ENCODE assay signal across 15 cellular contexts in the genomic region with DNA sequence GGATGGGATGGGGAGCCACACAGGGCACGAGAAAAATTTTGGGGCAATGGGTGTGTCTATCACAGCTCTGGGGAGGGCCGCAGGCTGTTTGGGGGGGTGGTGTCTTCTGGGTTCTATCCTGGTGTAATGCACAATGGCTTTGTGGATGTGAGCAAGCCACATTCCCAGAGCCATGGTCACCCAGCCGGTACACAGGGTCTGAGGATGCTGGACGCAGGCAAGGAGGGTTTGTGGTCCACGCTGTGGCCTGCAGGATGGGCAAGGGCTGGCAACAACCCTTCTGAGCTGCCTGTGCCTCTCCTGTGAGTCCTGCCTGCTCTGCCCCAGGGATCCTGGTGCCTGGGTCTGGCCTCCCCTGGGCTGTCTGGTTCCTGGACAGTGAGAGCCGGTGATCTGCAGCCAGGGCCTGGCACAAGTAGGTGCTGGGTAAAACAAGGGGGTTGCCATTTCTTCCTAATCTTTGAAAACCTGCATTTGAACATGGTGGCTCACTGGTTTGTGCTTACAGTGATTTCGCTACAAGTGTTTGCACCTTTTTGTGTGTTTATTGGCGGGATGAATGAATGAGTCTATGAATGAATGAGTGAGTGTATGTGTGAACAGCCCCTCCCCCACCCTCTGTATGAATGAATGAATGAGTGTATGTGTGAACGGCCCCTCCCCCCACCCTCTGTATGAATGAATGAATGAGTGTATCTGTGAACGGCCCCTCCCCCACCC. TPM values are rescaled to one million over a fixed set of nuclear protein-coding genes. Genes with fewer than 3 reads are reported as not detected.
DNase-seq lines count a peak whose midpoint lies in the region; ATAC-seq lines count a peak whose summit lies in the region.
"Had no signal": no experiment of that assay in that cellular context is flagged by ENCODE, and none has a peak within 500 bp of the region (broad histone marks: within the 10 kb centered on the region; RNA-seq: fewer than 3 reads in every experiment).

No MANE protein-coding gene starts in this region.

- H3K4me3 Mint-ChIP-seq in activated naive CD8-positive, alpha-beta T cell treated with anti-CD3 and anti-CD28 coated beads, Interleukin-2, amount 10 ng/mL, durations not matched to agents 7 days and 5 days: no peak overlapping the region
- H3K4me3 Mint-ChIP-seq in activated naive CD8-positive, alpha-beta T cell treated with anti-CD3 and anti-CD28 coated beads, Interleukin-2, amount 50 U/mL, for 24 hours: no peak overlapping the region
- H3K4me3 Mint-ChIP-seq in activated T-helper 2 cell treated with anti-CD3 and anti-CD28 coated beads, Interferon-gamma antibody, Interleukin-2, Interleukin-4, amounts not matched to agents 10 μg/mL and 5 μg/mL and 100 μg/mL, durations not matched to agents 14 hours and 24 hours and 36 hours (ENCODE audit: low read depth): no peak overlapping the region
- H3K4me3 Mint-ChIP-seq in memory B cell: no peak overlapping the region
- H3K4me3 Mint-ChIP-seq: dendritic cell treated with granulocyte-macrophage colony-stimulating factor and Interleukin-4, amounts not matched to agents 40 ng/mL and 50 ng/mL, for 4 days; stimulated activated naive CD8-positive, alpha-beta T cell treated with anti-CD3 and anti-CD28 coated beads, Interleukin-15, Interleukin-2, amounts not matched to agents 100 ng/mL and 50 ng/mL, for 24 hours had no signal

- H3K27ac ChIP-seq in SJCRH30: no peak overlapping the region
- H3K27ac ChIP-seq: body of pancreas, psoas muscle had no signal

- peaks cover 11% of the 10 kb centered on the region; the same call in 1 of the 2 replicates for H3K4me1 ChIP-seq in SJCRH30
- H3K4me1 ChIP-seq: body of pancreas, psoas muscle had no signal

- H3K4me1 Mint-ChIP-seq in activated naive CD8-positive, alpha-beta T cell treated with anti-CD3 and anti-CD28 coated beads, Interleukin-2, amount 10 ng/mL, durations not matched to agents 7 days and 5 days: peaks cover 5% of the 10 kb centered on the region
- H3K4me1 Mint-ChIP-seq in activated naive CD8-positive, alpha-beta T cell treated with anti-CD3 and anti-CD28 coated beads, Interleukin-2, amount 50 U/mL, for 24 hours: peaks cover 3% of the 10 kb centered on the region
- H3K4me1 Mint-ChIP-seq in activated T-helper 2 cell treated with anti-CD3 and anti-CD28 coated beads, Interferon-gamma antibody, Interleukin-2, Interleukin-4, amounts not matched to agents 10 μg/mL and 5 μg/mL and 100 μg/mL, durations not matched to agents 14 hours and 24 hours and 36 hours (ENCODE audit: low read depth): peaks cover 3% of the 10 kb centered on the region
- peaks cover 2% of the 10 kb centered on the region for H3K4me1 Mint-ChIP-seq in memory B cell

- H3K9me3 Mint-ChIP-seq in activated naive CD8-positive, alpha-beta T cell treated with anti-CD3 and anti-CD28 coated beads, Interleukin-2, amount 10 ng/mL, durations not matched to agents 7 days and 5 days: no peaks in the 10 kb centered on the region
- H3K9me3 Mint-ChIP-seq in activated naive CD8-positive, alpha-beta T cell treated with anti-CD3 and anti-CD28 coated beads, Interleukin-2, amount 50 U/mL, for 24 hours: no peaks in the 10 kb centered on the region
- no peaks in the 10 kb centered on the region for H3K9me3 Mint-ChIP-seq in activated T-helper 2 cell treated with anti-CD3 and anti-CD28 coated beads, Interferon-gamma antibody, Interleukin-2, Interleukin-4, amounts not matched to agents 10 μg/mL and 5 μg/mL and 100 μg/mL, durations not matched to agents 14 hours and 24 hours and 36 hours
- H3K9me3 Mint-ChIP-seq in memory B cell: no peaks in the 10 kb centered on the region
- H3K9me3 Mint-ChIP-seq: dendritic cell treated with granulocyte-macrophage colony-stimulating factor and Interleukin-4, amounts not matched to agents 40 ng/mL and 50 ng/mL, for 4 days; stimulated activated naive CD8-positive, alpha-beta T cell treated with anti-CD3 and anti-CD28 coated beads, Interleukin-15, Interleukin-2, amounts not matched to agents 100 ng/mL and 50 ng/mL, for 24 hours had no signal

- H3K4me3 ChIP-seq in SJCRH30: no peak overlapping the region
- H3K4me3 ChIP-seq: body of pancreas, psoas muscle had no signal

- no peaks in the 10 kb centered on the region for H3K36me3 ChIP-seq in SJCRH30

- H3K27me3 Mint-ChIP-seq in activated naive CD8-positive, alpha-beta T cell treated with anti-CD3 and anti-CD28 coated beads, Interleukin-2, amount 10 ng/mL, durations not matched to agents 7 days and 5 days: no peaks in the 10 kb centered on the region
- no peaks in the 10 kb centered on the region for H3K27me3 Mint-ChIP-seq in activated naive CD8-positive, alpha-beta T cell treated with anti-CD3 and anti-CD28 coated beads, Interleukin-2, amount 50 U/mL, for 24 hours
- no peaks in the 10 kb centered on the region for H3K27me3 Mint-ChIP-seq in activated T-helper 2 cell treated with anti-CD3 and anti-CD28 coated beads, Interferon-gamma antibody, Interleukin-2, Interleukin-4, amounts not matched to agents 10 μg/mL and 5 μg/mL and 100 μg/mL, durations not matched to agents 14 hours and 24 hours and 36 hours (ENCODE audit: low read depth)
- no peaks in the 10 kb centered on the region for H3K27me3 Mint-ChIP-seq in memory B cell
- H3K27me3 Mint-ChIP-seq: stimulated activated naive CD8-positive, alpha-beta T cell treated with anti-CD3 and anti-CD28 coated beads, Interleukin-15, Interleukin-2, amounts not matched to agents 100 ng/mL and 50 ng/mL, for 24 hours had no signal

- no peaks in the 10 kb centered on the region for H3K9me3 ChIP-seq in SJCRH30 (replicated peaks)
- H3K9me3 ChIP-seq: body of pancreas, psoas muscle had no signal

- DNase-seq in activated naive CD8-positive, alpha-beta T cell treated with anti-CD3 and anti-CD28 coated beads, Interleukin-2, amount 10 ng/mL, durations not matched to agents 7 days and 5 days: peak; percentile 21
- DNase-seq in activated naive CD8-positive, alpha-beta T cell treated with anti-CD3 and anti-CD28 coated beads, Interleukin-2, amount 50 U/mL, for 24 hours: no peak
- peak; percentile 6 for DNase-seq in activated T-helper 2 cell treated with anti-CD3 and anti-CD28 coated beads, Interferon-gamma antibody, Interleukin-2, Interleukin-4, amounts not matched to agents 10 μg/mL and 5 μg/mL and 100 μg/mL, durations not matched to agents 14 hours and 24 hours and 36 hours (ENCODE audit: low spot score)
- peak; percentile 0 to 8 for DNase-seq in memory B cell (ENCODE audit: low spot score in 2 of 2)
- DNase-seq in ureter (ENCODE audit: low spot score): peak; percentile 39
- no peak for DNase-seq in SJCRH30
- DNase-seq in left lobe of liver (ENCODE audit: low spot score): no peak
- DNase-seq in NCI-H2171 (lab: John Stamatoyannopoulos, UW): no peak
- DNase-seq: foreskin melanocyte, NCI-H1436 had no signal

- no peak overlapping the region for H3K27ac Mint-ChIP-seq in activated naive CD8-positive, alpha-beta T cell treated with anti-CD3 and anti-CD28 coated beads, Interleukin-2, amount 10 ng/mL, durations not matched to agents 7 days and 5 days
- no peak overlapping the region for H3K27ac Mint-ChIP-seq in activated naive CD8-positive, alpha-beta T cell treated with anti-CD3 and anti-CD28 coated beads, Interleukin-2, amount 50 U/mL, for 24 hours
- no peak overlapping the region for H3K27ac Mint-ChIP-seq in activated T-helper 2 cell treated with anti-CD3 and anti-CD28 coated beads, Interferon-gamma antibody, Interleukin-2, Interleukin-4, amounts not matched to agents 10 μg/mL and 5 μg/mL and 100 μg/mL, durations not matched to agents 14 hours and 24 hours and 36 hours
- no peak overlapping the region for H3K27ac Mint-ChIP-seq in memory B cell
- H3K27ac Mint-ChIP-seq: dendritic cell treated with granulocyte-macrophage colony-stimulating factor and Interleukin-4, amounts not matched to agents 40 ng/mL and 50 ng/mL, for 4 days; stimulated activated naive CD8-positive, alpha-beta T cell treated with anti-CD3 and anti-CD28 coated beads, Interleukin-15, Interleukin-2, amounts not matched to agents 100 ng/mL and 50 ng/mL, for 24 hours had no signal

- peaks cover 12% of the 10 kb centered on the region for H3K27me3 ChIP-seq in SJCRH30
- H3K27me3 ChIP-seq: body of pancreas had no signal

- ATAC-seq in activated naive CD8-positive, alpha-beta T cell treated with anti-CD3 and anti-CD28 coated beads, Interleukin-2, amount 10 ng/mL, durations not matched to agents 7 days and 5 days (ENCODE audit: low read depth): no peak
- ATAC-seq in activated naive CD8-positive, alpha-beta T cell treated with anti-CD3 and anti-CD28 coated beads, Interleukin-2, amount 50 U/mL, for 24 hours: no peak
- no peak for ATAC-seq in memory B cell (ENCODE audit: low read depth)
- ATAC-seq in left lobe of liver: no peak
- ATAC-seq: body of pancreas, psoas muscle had no signal

- POLR2A ChIA-PET in activated naive CD8-positive, alpha-beta T cell treated with anti-CD3 and anti-CD28 coated beads, Interleukin-2, amount 10 ng/mL, durations not matched to agents 7 days and 5 days (lab: Charles Lee): no interaction called here

- H3K36me3 Mint-ChIP-seq in activated naive CD8-positive, alpha-beta T cell treated with anti-CD3 and anti-CD28 coated beads, Interleukin-2, amount 10 ng/mL, durations not matched to agents 7 days and 5 days: no peaks in the 10 kb centered on the region
- H3K36me3 Mint-ChIP-seq in activated naive CD8-positive, alpha-beta T cell treated with anti-CD3 and anti-CD28 coated beads, Interleukin-2, amount 50 U/mL, for 24 hours (ENCODE audit: low read depth): no peaks in the 10 kb centered on the region
- H3K36me3 Mint-ChIP-seq in activated T-helper 2 cell treated with anti-CD3 and anti-CD28 coated beads, Interferon-gamma antibody, Interleukin-2, Interleukin-4, amounts not matched to agents 10 μg/mL and 5 μg/mL and 100 μg/mL, durations not matched to agents 14 hours and 24 hours and 36 hours (ENCODE audit: low read depth): no peaks in the 10 kb centered on the region
- no peaks in the 10 kb centered on the region for H3K36me3 Mint-ChIP-seq in memory B cell

- intact Hi-C loops in activated T-helper 2 cell treated with anti-CD3 and anti-CD28 coated beads, Interferon-gamma antibody, Interleukin-2, Interleukin-4, amounts not matched to agents 10 μg/mL and 5 μg/mL and 100 μg/mL, durations not matched to agents 14 hours and 24 hours and 36 hours (cut with micrococcal nuclease): no loop called here

RNA-seq across cellular contexts. Expression of gene MRPL23, which starts 4.4 kb away (rescaled TPM):
- 10 to 100 TPM; 76.2 to 77.7 TPM for total RNA-seq in activated naive CD8-positive, alpha-beta T cell treated with anti-CD3 and anti-CD28 coated beads, Interleukin-2, amount 10 ng/mL, durations not matched to agents 7 days and 5 days
- total RNA-seq in activated T-helper 2 cell treated with anti-CD3 and anti-CD28 coated beads, Interferon-gamma antibody, Interleukin-2, Interleukin-4, amounts not matched to agents 10 μg/mL and 5 μg/mL and 100 μg/mL, durations not matched to agents 14 hours and 24 hours and 36 hours: 65.1 and 72.2 TPM in 2 replicates
- total RNA-seq in ureter (40.5 TPM), left lobe of liver (47.2 TPM)
- total RNA-seq in SJCRH30 (2014; rRNA removed; shearing (Covaris generic)): 50.4 and 54.9 TPM in 2 replicates

RNA-seq across cellular contexts. Expression of gene TNNT3, which starts 23.2 kb away (rescaled TPM):
- total RNA-seq in activated naive CD8-positive, alpha-beta T cell treated with anti-CD3 and anti-CD28 coated beads, Interleukin-2, amount 10 ng/mL, durations not matched to agents 7 days and 5 days: 10 to 100 TPM; 13.7 to 16.7 TPM
- 2.0 and 2.9 TPM in 2 replicates for total RNA-seq in activated T-helper 2 cell treated with anti-CD3 and anti-CD28 coated beads, Interferon-gamma antibody, Interleukin-2, Interleukin-4, amounts not matched to agents 10 μg/mL and 5 μg/mL and 100 μg/mL, durations not matched to agents 14 hours and 24 hours and 36 hours
- 57.7 TPM for total RNA-seq in ureter
- total RNA-seq in SJCRH30 (2014; rRNA removed; shearing (Covaris generic)): 2.2 and 2.3 TPM in 2 replicates
- not detected for total RNA-seq in left lobe of liver
- total RNA-seq: Daoy had no signal

RNA-seq across cellular contexts. Expression of gene PRR33, which starts 51.0 kb away (rescaled TPM):
- total RNA-seq in activated naive CD8-positive, alpha-beta T cell treated with anti-CD3 and anti-CD28 coated beads, Interleukin-2, amount 10 ng/mL, durations not matched to agents 7 days and 5 days: not detected
- total RNA-seq in activated T-helper 2 cell treated with anti-CD3 and anti-CD28 coated beads, Interferon-gamma antibody, Interleukin-2, Interleukin-4, amounts not matched to agents 10 μg/mL and 5 μg/mL and 100 μg/mL, durations not matched to agents 14 hours and 24 hours and 36 hours: 0.05 TPM in 1 of 2 replicates, not detected in the other
- total RNA-seq in ureter (not detected), left lobe of liver (not detected)
- 0.02 and 0.05 TPM in 2 replicates for total RNA-seq in SJCRH30 (2014; rRNA removed; shearing (Covaris generic))
- total RNA-seq: body of pancreas, Daoy had no signal

RNA-seq across cellular contexts. Expression of gene H19, which starts 54.9 kb away (rescaled TPM):
- total RNA-seq in activated naive CD8-positive, alpha-beta T cell treated with anti-CD3 and anti-CD28 coated beads, Interleukin-2, amount 10 ng/mL, durations not matched to agents 7 days and 5 days: not detected
- 0.34 TPM in 1 of 2 replicates, not detected in the other for total RNA-seq in activated T-helper 2 cell treated with anti-CD3 and anti-CD28 coated beads, Interferon-gamma antibody, Interleukin-2, Interleukin-4, amounts not matched to agents 10 μg/mL and 5 μg/mL and 100 μg/mL, durations not matched to agents 14 hours and 24 hours and 36 hours
- total RNA-seq in ureter (130 TPM), left lobe of liver (199 TPM)
- total RNA-seq in SJCRH30 (2014; rRNA removed; shearing (Covaris generic)): 0.10 TPM in 1 of 2 replicates, not detected in the other

Comparison
In these comparisons a context has a peak if more than half of its experiments do, and no peak if none do; other contexts are left out.
1. DNase-seq: peak in activated naive CD8-positive, alpha-beta T cell treated with anti-CD3 and anti-CD28 coated beads, Interleukin-2, amount 10 ng/mL, durations not matched to agents 7 days and 5 days (single experiment), activated T-helper 2 cell treated with anti-CD3 and anti-CD28 coated beads, Interferon-gamma antibody, Interleukin-2, Interleukin-4, amounts not matched to agents 10 μg/mL and 5 μg/mL and 100 μg/mL, durations not matched to agents 14 hours and 24 hours and 36 hours (single experiment), memory B cell (2 of 2) and ureter (single experiment); none in activated naive CD8-positive, alpha-beta T cell treated with anti-CD3 and anti-CD28 coated beads, Interleukin-2, amount 50 U/mL, for 24 hours (single experiment), SJCRH30 (0 of 2), left lobe of liver (single experiment) and NCI-H2171 (single experiment).